Comparison of ENCODE assay signal across 20 cellular contexts in the genomic region with DNA sequence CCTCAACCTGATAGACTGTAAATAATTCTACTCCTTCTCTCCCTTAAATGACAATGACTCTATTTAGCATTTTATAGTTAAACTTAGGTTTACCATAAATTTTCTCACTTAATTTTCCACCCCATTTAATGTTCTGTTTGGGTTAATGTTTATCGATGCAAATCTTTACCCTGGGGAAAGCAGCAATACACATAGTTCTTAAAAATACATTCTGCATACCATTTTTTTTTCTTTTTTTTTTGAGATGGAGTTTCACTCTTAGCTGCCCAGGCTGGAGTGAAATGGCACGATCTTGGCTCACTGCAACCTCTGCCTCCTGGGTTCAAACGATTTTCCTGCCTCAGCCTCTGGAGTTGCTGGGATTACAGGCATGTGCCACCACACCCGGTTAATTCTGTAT.
"Had no signal": no experiment of that assay in that cellular context is flagged by ENCODE, and none has a peak within 500 bp of the region (broad histone marks: within the 10 kb centered on the region; RNA-seq: fewer than 3 reads in every experiment).

No MANE protein-coding gene starts in this region.

- ATAC-seq: activated CD8-positive, alpha-beta T cell treated with anti-CD3 and anti-CD28 coated beads for 36 hours; activated naive CD4-positive, alpha-beta T cell treated with anti-CD3 and anti-CD28 coated beads, Interleukin-2, amount 50 U/mL, for 72 hours; activated T-cell treated with anti-CD3 and anti-CD28 coated beads, Interleukin-2, amount 50 U/mL, for 72 hours; gastroesophageal sphincter; left lung; mucosa of descending colon; naive thymus-derived CD4-positive, alpha-beta T cell had no signal

- H3K27ac ChIP-seq: dorsolateral prefrontal cortex, gastroesophageal sphincter, left lung, neutrophil, right atrium auricular region, transverse colon had no signal

- H3K4me3 ChIP-seq: dorsolateral prefrontal cortex, gastroesophageal sphincter, left lung, mucosa of descending colon, right atrium auricular region, transverse colon had no signal

- H3K9me3 ChIP-seq: gastroesophageal sphincter, left lung, neutrophil, right atrium auricular region, transverse colon had no signal

- H3K36me3 ChIP-seq: gastroesophageal sphincter, left lung, neutrophil, right atrium auricular region, transverse colon had no signal

- H3K27me3 ChIP-seq: dorsolateral prefrontal cortex, gastroesophageal sphincter, left lung, neutrophil, right atrium auricular region, transverse colon had no signal

- DNase-seq: activated B cell treated with CpG ODN at 0.5 μM for 24 hours; activated CD4-positive, alpha-beta T cell treated with anti-CD3 and anti-CD28 coated beads for 48 hours; activated CD8-positive, alpha-beta memory T cell treated with anti-CD3 and anti-CD28 coated beads, Interleukin-2, amount 50 U/mL, for 4 hours; activated CD8-positive, alpha-beta T cell treated with anti-CD3 and anti-CD28 coated beads for 36 hours; activated gamma-delta T cell; activated T-cell treated with anti-CD3 and anti-CD28 coated beads, Interleukin-2, amount 50 U/mL, for 72 hours; amniotic stem cell; dorsolateral prefrontal cortex; islet precursor cell; left lung; mucosa of descending colon; naive thymus-derived CD4-positive, alpha-beta T cell; stimulated activated CD4-positive, alpha-beta T cell treated with anti-CD3 and anti-CD28 coated beads, Interleukin-15, amount 100 ng/mL, for 24 hours; stimulated activated CD4-positive, alpha-beta T cell treated with anti-CD3 and anti-CD28 coated beads, Interleukin-4, amount 100 ng/mL, for 1 hour; stimulated activated naive CD4-positive, alpha-beta T cell; transverse colon had no signal
